In the genomic region with DNA sequence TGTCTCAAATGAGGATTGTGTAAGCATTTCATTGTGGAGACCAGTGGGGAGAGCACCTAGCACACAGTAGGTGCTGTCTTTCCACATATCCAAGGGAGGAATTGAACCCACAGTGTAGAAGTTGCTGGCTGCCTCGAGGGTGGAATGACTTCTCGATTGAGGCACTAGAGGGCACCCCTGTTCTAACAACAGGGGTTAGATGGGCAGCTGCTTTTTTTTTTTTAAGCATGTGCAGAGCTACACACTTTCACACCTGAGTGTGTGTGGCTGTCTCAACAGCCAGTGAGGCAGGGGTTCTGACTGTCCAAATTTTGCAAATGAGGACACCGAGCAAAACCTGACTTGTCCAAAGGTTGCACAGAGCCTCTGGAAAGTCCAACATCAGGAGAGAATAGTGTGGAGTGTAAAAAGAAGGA, we compare ENCODE assay signal across 8 cellular contexts.
DNase-seq lines count a peak whose midpoint lies in the region; ATAC-seq and TF ChIP-seq lines count a peak whose summit lies in the region.

No MANE protein-coding gene starts in this region.

- no peaks in the 10 kb centered on the region for H3K36me3 ChIP-seq in Loucy (ENCODE audit: insufficient read depth, low read length)
- no peaks in the 10 kb centered on the region for H3K36me3 ChIP-seq in spleen

- WGBS in spleen, 5 donors, result 16 to 30% (median 19%) methylated on average over 3 of the region's 3 CpGs

- H3K9me3 ChIP-seq in Loucy (ENCODE audit: insufficient read depth, low read depth, low read length) (no peaks in the 10 kb centered on the region), spleen (no peaks in the 10 kb centered on the region)

- H3K4me3 ChIP-seq in Loucy (ENCODE audit: low read length, poor library complexity, severe bottlenecking) (no peak overlapping the region), fibroblast of pulmonary artery (replicated peaks; ENCODE audit: low read depth, low read length) (no peak overlapping the region), spleen (no peak overlapping the region)

- ATAC-seq in GM21360 (IDR thresholded peaks at IDR 0.05; ENCODE audit: unreplicated experiment), result no peak

- no peaks in the 10 kb centered on the region for H3K79me2 ChIP-seq in Loucy (ENCODE audit: insufficient read depth, low read length)

- H3K4me2 ChIP-seq in Loucy (ENCODE audit: low read depth, low read length, poor library complexity, severe bottlenecking), result no peak overlapping the region

- H3K27me3 ChIP-seq in Loucy (ENCODE audit: insufficient read depth, low read length, poor library complexity, severe bottlenecking) (no peaks in the 10 kb centered on the region), spleen (replicated peaks in 1 of 7) (no peaks in the 10 kb centered on the region)

- no peaks in the 10 kb centered on the region for H3K4me1 ChIP-seq in Loucy (ENCODE audit: insufficient read depth, low read length, poor library complexity, severe bottlenecking)
- H3K4me1 ChIP-seq in spleen, result peaks cover 0 to 46% (median 9%) of the 10 kb centered on the region in 6 donors

- H3K27ac ChIP-seq in spleen, result no peak overlapping the region

- DNase-seq in NCI-H2029 (lab: John Stamatoyannopoulos, UW), result peak; percentile 22
- DNase-seq in NCI-H2029 treated with DMSO at 0.1 percent for 48 hours (lab: John Stamatoyannopoulos, UW), result no peak
- peak; percentile 50 for DNase-seq in activated T-cell treated with anti-CD3 and anti-CD28 coated beads for 24 hours (ENCODE audit: low read depth)
- DNase-seq in fibroblast of pulmonary artery (ENCODE audit: low read depth), result peak; percentile 55
- no peak for DNase-seq in spleen
- no peak for DNase-seq in cerebellum (ENCODE audit: low spot score)

- no peak for TF ChIP-seq POLR2A in spleen (IDR thresholded peaks at IDR 0.05)

- TF ChIP-seq CTCF in Loucy (conservative IDR thresholded peaks at IDR 0.05; ENCODE audit: low read length), result peak; percentile 75
- TF ChIP-seq CTCF in fibroblast of pulmonary artery (IDR thresholded peaks at IDR 0.05; ENCODE audit: low read length, missing control alignments), result peak; percentile 63
- TF ChIP-seq CTCF in spleen (IDR thresholded peaks at IDR 0.05 in 8 of 11, conservative IDR thresholded peaks at IDR 0.05 in 3 of 11), result peak in 8 of 11 experiments; percentile 20 to 55 (median 37)

- H2AFZ ChIP-seq in Loucy (ENCODE audit: low read length), result no peak overlapping the region

- H3K9ac ChIP-seq in Loucy (ENCODE audit: low read depth, low read length, poor library complexity, severe bottlenecking), result no peak overlapping the region

- H3K9me2 ChIP-seq in Loucy (replicated peaks; ENCODE audit: low read depth, low read length), result no peaks in the 10 kb centered on the region

- H3F3A ChIP-seq in Loucy (ENCODE audit: low read depth), result no peaks in the 10 kb centered on the region

- H4K20me1 ChIP-seq in Loucy (ENCODE audit: insufficient read depth, low read length, poor library complexity, severe bottlenecking), result no peaks in the 10 kb centered on the region

- intact Hi-C loops in spleen (cut with DNase I; ENCODE audit: low total_unique reads), result no loop called here

Comparison
In these comparisons a context has a peak if more than half of its experiments do, and no peak if none do; other contexts are left out.
1. DNase-seq: peak in NCI-H2029 (single experiment), activated T-cell treated with anti-CD3 and anti-CD28 coated beads for 24 hours (single experiment) and fibroblast of pulmonary artery (single experiment); none in NCI-H2029 treated with DMSO at 0.1 percent for 48 hours (single experiment), spleen (single experiment) and cerebellum (single experiment).
2. Peak in every context shown above with its lines, with median percentiles within 50 percentile points of each other: CTCF ChIP-seq.